Comparison of ENCODE assay signal across 9 cellular contexts in the genomic region with DNA sequence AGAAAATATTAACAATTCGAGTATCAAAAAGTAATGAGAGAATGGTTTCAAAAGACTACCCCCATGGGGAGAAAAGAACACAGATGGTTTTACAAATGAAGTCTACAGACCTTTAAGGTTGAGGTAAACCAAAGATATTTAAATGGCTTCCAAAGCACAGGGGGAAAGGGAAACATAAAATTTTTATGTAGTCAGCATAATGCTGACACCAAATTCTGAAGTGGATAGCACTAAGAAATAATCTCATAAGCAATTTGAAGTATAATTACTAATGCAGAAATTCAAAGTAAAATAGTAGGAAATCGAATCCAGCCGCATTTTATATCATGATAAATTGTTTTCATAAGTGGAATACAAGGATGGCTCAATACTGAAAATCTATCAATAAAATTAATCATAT. TPM values are rescaled to one million over a fixed set of nuclear protein-coding genes. Genes with fewer than 3 reads are reported as not detected.
"Had no signal": no experiment of that assay in that cellular context is flagged by ENCODE, and none has a peak within 500 bp of the region (broad histone marks: within the 10 kb centered on the region; RNA-seq: fewer than 3 reads in every experiment).

No MANE protein-coding gene starts in this region.

- H3K4me2 ChIP-seq: KMS-11 had no signal

- FAIRE-seq: HTR-8/SVneo had no signal

- DNase-seq: Karpas-422, KBM-7, KG1 had no signal

- H3K9ac ChIP-seq: KMS-11 had no signal

- H3K27ac ChIP-seq: HL-60, KMS-11 had no signal

RNA-seq across cellular contexts. Expression of a gene that starts 30.3 kb away (rescaled TPM):
- total RNA-seq: HT-29, HT1080 had no signal
- polyA plus RNA-seq: IgD-negative memory B cell had no signal
